In genomic region chr9:7185612-7186011, GRCh38 we compare ENCODE assay signal across 11 cellular contexts.
A peak's percentile ranks its signal among the peaks of the same experiment; 100 is the strongest.
DNase-seq lines count a peak whose midpoint lies in the region; TF ChIP-seq lines count a peak whose summit lies in the region.
"Had no signal": no experiment of that assay in that cellular context is flagged by ENCODE, and none has a peak within 500 bp of the region (broad histone marks: within the 10 kb centered on the region; RNA-seq: fewer than 3 reads in every experiment).

No MANE protein-coding gene starts in this region.

- H3K23ac ChIP-seq in mesendoderm (ENCODE audit: low read length) = no peak overlapping the region

- peaks cover 25% of the 10 kb centered on the region for H3K36me3 Mint-ChIP-seq in endodermal cell (ENCODE audit: low read depth)

- H2BK15ac ChIP-seq in mesendoderm (replicated peaks; ENCODE audit: low read depth) = no peak overlapping the region

- no peak overlapping the region for H3K56ac ChIP-seq in mesendoderm (ENCODE audit: low read length)

- H3K4me3 ChIP-seq in endodermal cell (ENCODE audit: low read length) = peak overlapping the region; percentile 68
- no peak overlapping the region for H3K4me3 ChIP-seq in mesendoderm (ENCODE audit: low read length)
- H3K4me3 ChIP-seq in colonic mucosa = no peak overlapping the region

- no peak overlapping the region for H3K4ac ChIP-seq in mesendoderm (ENCODE audit: low read depth, low read length)

- no peaks in the 10 kb centered on the region for H3K27me3 Mint-ChIP-seq in endodermal cell (ENCODE audit: insufficient read depth)
- H3K27me3 Mint-ChIP-seq: central memory CD8-positive, alpha-beta T cell; stimulated activated memory B cell treated with anti-CD40 and anti-IgM and Interleukin-4, amounts not matched to agents 10 μg/mL and 1 μg/mL and 100 μg/mL, for 72 hours had no signal

- no peaks in the 10 kb centered on the region for H3K27me3 ChIP-seq in endodermal cell (ENCODE audit: control insufficient read depth, insufficient read depth, low read length, poor library complexity, severe bottlenecking)
- no peaks in the 10 kb centered on the region for H3K27me3 ChIP-seq in mesendoderm (ENCODE audit: insufficient read depth, low read length, poor library complexity)
- H3K27me3 ChIP-seq in colonic mucosa = no peaks in the 10 kb centered on the region

- TF ChIP-seq CTCF in endodermal cell (conservative IDR thresholded peaks at IDR 0.05) (no peak), colonic mucosa (IDR thresholded peaks at IDR 0.05) (no peak)

- no peaks in the 10 kb centered on the region for H3K79me2 ChIP-seq in mesendoderm (ENCODE audit: control insufficient read depth, insufficient read depth, low read length)

- peaks cover 30% of the 10 kb centered on the region for H3K36me3 ChIP-seq in endodermal cell (ENCODE audit: control insufficient read depth, insufficient read depth, low read length)
- H3K36me3 ChIP-seq in mesendoderm (ENCODE audit: control insufficient read depth, insufficient read depth, low read length) = no peaks in the 10 kb centered on the region
- no peaks in the 10 kb centered on the region for H3K36me3 ChIP-seq in colonic mucosa

- no peak overlapping the region for H4K8ac ChIP-seq in mesendoderm (ENCODE audit: low read depth, low read length)

- H3K27ac ChIP-seq in endodermal cell (ENCODE audit: low read depth, low read length) (no peak overlapping the region), mesendoderm (ENCODE audit: low read depth, low read length) (no peak overlapping the region), colonic mucosa (no peak overlapping the region)

- no peak overlapping the region for H4K5ac ChIP-seq in mesendoderm (ENCODE audit: low read length)

- H3K4me1 Mint-ChIP-seq in endodermal cell = peaks cover 14% of the 10 kb centered on the region
- H3K4me1 Mint-ChIP-seq: central memory CD8-positive, alpha-beta T cell; stimulated activated memory B cell treated with anti-CD40 and anti-IgM and Interleukin-4, amounts not matched to agents 10 μg/mL and 1 μg/mL and 100 μg/mL, for 72 hours had no signal

- H3K9me3 ChIP-seq in endodermal cell (ENCODE audit: control insufficient read depth, low read length) (peaks cover 65% of the 10 kb centered on the region), colonic mucosa (no peaks in the 10 kb centered on the region)

- H3K4me1 ChIP-seq in endodermal cell (ENCODE audit: control insufficient read depth, insufficient read depth, low read length) (no peaks in the 10 kb centered on the region), mesendoderm (ENCODE audit: control insufficient read depth, low read depth, low read length) (no peaks in the 10 kb centered on the region), colonic mucosa (no peaks in the 10 kb centered on the region)

- H3K4me2 ChIP-seq in mesendoderm (ENCODE audit: low read length) = no peak overlapping the region

- peak overlapping the region; percentile 63 for H3K18ac ChIP-seq in mesendoderm (ENCODE audit: low read length)

- H3K79me1 ChIP-seq in mesendoderm (ENCODE audit: low read length) = no peaks in the 10 kb centered on the region

- intact Hi-C loops in colonic mucosa (cut with DNase I) = loop anchor here (2.0 to 10.0 kb wide), 2 partner anchors 91 to 133 kb away; no protein-coding TSS in a partner anchor

- H3K4me3 Mint-ChIP-seq in endodermal cell = no peak overlapping the region
- H3K4me3 Mint-ChIP-seq: central memory CD8-positive, alpha-beta T cell; stimulated activated memory B cell treated with anti-CD40 and anti-IgM and Interleukin-4, amounts not matched to agents 10 μg/mL and 1 μg/mL and 100 μg/mL, for 72 hours had no signal

- H2BK120ac ChIP-seq in mesendoderm (ENCODE audit: low read depth, low read length) = no peak overlapping the region

- peak overlapping the region; percentile 87 for H3K27ac Mint-ChIP-seq in endodermal cell
- H3K27ac Mint-ChIP-seq: stimulated activated memory B cell treated with anti-CD40 and anti-IgM and Interleukin-4, amounts not matched to agents 10 μg/mL and 1 μg/mL and 100 μg/mL, for 72 hours had no signal

- peaks cover 35% of the 10 kb centered on the region for H3K9me3 Mint-ChIP-seq in endodermal cell

- H2BK5ac ChIP-seq in mesendoderm (ENCODE audit: low read length) = no peak overlapping the region

- H3K9ac ChIP-seq in endodermal cell (ENCODE audit: extremely low read depth, low read length, poor library complexity, severe bottlenecking) (no peak overlapping the region), mesendoderm (ENCODE audit: low read length) (no peak overlapping the region), colonic mucosa (ENCODE audit: low read depth in 2 of 2, low read length in 2 of 2) (no peak overlapping the region)

- peak; percentile 87 for DNase-seq in ELR (ENCODE audit: low read depth)
- DNase-seq in NCI-H460 (ENCODE audit: extremely low read depth, low read depth) = peak; percentile 50
- peak; percentile 91 for DNase-seq in endodermal cell
- DNase-seq in mesendoderm = peak; percentile 99
- DNase-seq in activated CD8-positive, alpha-beta memory T cell treated with anti-CD3 and anti-CD28 coated beads, Interleukin-2, amount 50 U/mL, for 48 hours = no peak
- DNase-seq in pons (ENCODE audit: low spot score) = no peak
- no peak for DNase-seq in colonic mucosa
- DNase-seq in activated naive CD4-positive, alpha-beta T cell treated with anti-CD3 and anti-CD28 coated beads, Interleukin-2, amount 50 U/mL, for 16 hours = no peak
- DNase-seq: NCI-H1092 treated with DMSO at 0.1 percent for 48 hours had no signal

- H2AK5ac ChIP-seq in mesendoderm (ENCODE audit: low read length) = no peak overlapping the region

Comparison
In these comparisons a context has a peak if more than half of its experiments do, and no peak if none do; other contexts are left out.
1. DNase-seq: peak in ELR (single experiment), NCI-H460 (single experiment), endodermal cell (single experiment) and mesendoderm (single experiment); none in activated CD8-positive, alpha-beta memory T cell treated with anti-CD3 and anti-CD28 coated beads, Interleukin-2, amount 50 U/mL, for 48 hours (single experiment), pons (single experiment), colonic mucosa (single experiment) and activated naive CD4-positive, alpha-beta T cell treated with anti-CD3 and anti-CD28 coated beads, Interleukin-2, amount 50 U/mL, for 16 hours (single experiment).